ENCODE assay signal across 13 cellular contexts in the genomic region with DNA sequence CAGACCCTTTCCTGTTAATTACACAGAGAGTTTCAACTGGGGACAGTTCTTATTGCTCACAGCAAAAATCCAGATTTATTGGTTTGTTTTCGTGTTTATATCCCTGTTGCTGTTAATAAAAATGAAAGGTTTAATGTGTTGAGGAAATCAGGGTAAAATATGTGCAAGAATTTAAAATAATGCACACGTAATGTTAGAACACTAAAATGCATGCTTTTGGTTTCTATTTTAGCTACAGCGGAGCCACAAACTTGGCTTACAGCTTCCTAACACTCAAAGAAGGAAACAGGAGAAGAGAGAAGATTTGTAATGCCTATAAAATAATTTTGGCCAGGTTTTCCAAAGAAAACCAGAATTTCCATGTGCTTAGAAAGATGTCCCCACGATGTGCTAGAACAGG.
A peak's percentile ranks its signal among the peaks of the same experiment; 100 is the strongest.
DNase-seq lines count a peak whose midpoint lies in the region; ATAC-seq and TF ChIP-seq lines count a peak whose summit lies in the region.
"Had no signal": no experiment of that assay in that cellular context is flagged by ENCODE, and none has a peak within 500 bp of the region (broad histone marks: within the 10 kb centered on the region; RNA-seq: fewer than 3 reads in every experiment).

No MANE protein-coding gene starts in this region.

- ATAC-seq in left lung (peak; percentile 38), upper lobe of left lung (ENCODE audit: low FRiP score in 2 of 2) (peak in 1 of 2 donors; percentile 44), GM21529 (IDR thresholded peaks at IDR 0.05; ENCODE audit: unreplicated experiment) (no peak)
- ATAC-seq: foreskin keratinocyte had no signal

- H3K27ac ChIP-seq in left lung (peak overlapping the region; percentile 15 to 85), upper lobe of left lung (peak overlapping the region; percentile 40 to 74 (median 71))
- H3K27ac ChIP-seq: foreskin keratinocyte, VCaP had no signal

- peaks cover 8% of the 10 kb centered on the region for H3K27me3 Mint-ChIP-seq in activated naive CD4-positive, alpha-beta T cell treated with anti-CD3 and anti-CD28 coated beads, Interleukin-2, amount 50 U/mL, for 24 hours
- peaks cover 11% of the 10 kb centered on the region for H3K27me3 Mint-ChIP-seq in activated CD4-positive, alpha-beta memory T cell treated with anti-CD3 and anti-CD28 coated beads for 36 hours

- no peak for TF ChIP-seq EP300 in upper lobe of left lung (IDR thresholded peaks at IDR 0.05)

- peak overlapping the region; percentile 66 for H3K4me3 Mint-ChIP-seq in activated naive CD4-positive, alpha-beta T cell treated with anti-CD3 and anti-CD28 coated beads, Interleukin-2, amount 50 U/mL, for 24 hours
- peak overlapping the region; percentile 48 for H3K4me3 Mint-ChIP-seq in activated CD4-positive, alpha-beta memory T cell treated with anti-CD3 and anti-CD28 coated beads for 36 hours
- H3K4me3 Mint-ChIP-seq: brain had no signal

- intact Hi-C loops in activated CD4-positive, alpha-beta memory T cell treated with anti-CD3 and anti-CD28 coated beads for 36 hours (cut with micrococcal nuclease): loop anchor here (1.0 to 2.0 kb wide), 2 partner anchors 9 to 99 kb away; no protein-coding TSS in a partner anchor
- intact Hi-C loops in left lung (cut with DNase I): no loop called here

- H3K36me3 ChIP-seq in left lung (no peaks in the 10 kb centered on the region), upper lobe of left lung (no peaks in the 10 kb centered on the region)
- H3K36me3 ChIP-seq: stomach had no signal

- peaks cover 0 to 22% of the 10 kb centered on the region in 2 donors for H3K4me1 ChIP-seq in left lung
- H3K4me1 ChIP-seq in upper lobe of left lung: no peaks in the 10 kb centered on the region
- H3K4me1 ChIP-seq: stomach had no signal

- H3K9me3 ChIP-seq in left lung (no peaks in the 10 kb centered on the region), upper lobe of left lung (no peaks in the 10 kb centered on the region)
- H3K9me3 ChIP-seq: stomach had no signal

- CTCF ChIA-PET in activated CD4-positive, alpha-beta memory T cell treated with anti-CD3 and anti-CD28 coated beads for 36 hours (lab: Charles Lee): interaction anchor here (0.7 to 1.7 kb wide), 6 partner anchors 9 to 145 kb away, joined by 3 to 8 read pairs (median 6); partner anchors contain the start of gene CASR

- WGBS in upper lobe of left lung, 2 donors: 38 to 44% methylated on average over 4 of the region's 4 CpGs

- H3K36me3 Mint-ChIP-seq in activated naive CD4-positive, alpha-beta T cell treated with anti-CD3 and anti-CD28 coated beads, Interleukin-2, amount 50 U/mL, for 24 hours: no peaks in the 10 kb centered on the region
- H3K36me3 Mint-ChIP-seq in activated CD4-positive, alpha-beta memory T cell treated with anti-CD3 and anti-CD28 coated beads for 36 hours: no peaks in the 10 kb centered on the region
- H3K36me3 Mint-ChIP-seq: brain had no signal

- H3K4me1 Mint-ChIP-seq in activated naive CD4-positive, alpha-beta T cell treated with anti-CD3 and anti-CD28 coated beads, Interleukin-2, amount 50 U/mL, for 24 hours: peaks cover 6% of the 10 kb centered on the region
- H3K4me1 Mint-ChIP-seq in activated CD4-positive, alpha-beta memory T cell treated with anti-CD3 and anti-CD28 coated beads for 36 hours (ENCODE audit: low read depth): peaks cover 16% of the 10 kb centered on the region

- POLR2A ChIA-PET in activated CD4-positive, alpha-beta memory T cell treated with anti-CD3 and anti-CD28 coated beads for 36 hours (lab: Charles Lee): interaction anchor here (0.8 to 1.4 kb wide), 2 partner anchors 97 to 100 kb away, joined by 3 read pairs; no protein-coding TSS in a partner anchor

- no peak for TF ChIP-seq POLR2A in upper lobe of left lung (IDR thresholded peaks at IDR 0.05)

- no peak overlapping the region for H3K27ac Mint-ChIP-seq in activated naive CD4-positive, alpha-beta T cell treated with anti-CD3 and anti-CD28 coated beads, Interleukin-2, amount 50 U/mL, for 24 hours
- H3K27ac Mint-ChIP-seq in activated CD4-positive, alpha-beta memory T cell treated with anti-CD3 and anti-CD28 coated beads for 36 hours: peak overlapping the region; percentile 43
- H3K27ac Mint-ChIP-seq: brain had no signal

- DNase-seq in activated naive CD4-positive, alpha-beta T cell (lab: John Stamatoyannopoulos, UW): no peak
- DNase-seq in activated CD4-positive, alpha-beta memory T cell treated with anti-CD3 and anti-CD28 coated beads for 36 hours: no peak
- DNase-seq in left lung (no peak), upper lobe of left lung (no peak), dedifferentiated amniotic fluid mesenchymal stem cell (ENCODE audit: extremely low spot score) (no peak), DMS 273 treated with DMSO at 0.1 percent for 48 hours (lab: John Stamatoyannopoulos, UW) (no peak)
- DNase-seq: mesendoderm, stomach had no signal

- no peak for TF ChIP-seq CTCF in left lung (IDR thresholded peaks at IDR 0.05)
- no peak for TF ChIP-seq CTCF in upper lobe of left lung (IDR thresholded peaks at IDR 0.05)

- H3K27me3 ChIP-seq in left lung: no peaks in the 10 kb centered on the region
- no peaks in the 10 kb centered on the region for H3K27me3 ChIP-seq in upper lobe of left lung
- H3K27me3 ChIP-seq: stomach had no signal

- H3K4me3 ChIP-seq in left lung (peak overlapping the region in 1 of 2 donors; percentile 11), upper lobe of left lung (peak overlapping the region in 2 of 4 donors; percentile 5 to 23)
- H3K4me3 ChIP-seq: stomach had no signal

- no peaks in the 10 kb centered on the region for H3K9me3 Mint-ChIP-seq in activated naive CD4-positive, alpha-beta T cell treated with anti-CD3 and anti-CD28 coated beads, Interleukin-2, amount 50 U/mL, for 24 hours
- H3K9me3 Mint-ChIP-seq in activated CD4-positive, alpha-beta memory T cell treated with anti-CD3 and anti-CD28 coated beads for 36 hours: no peaks in the 10 kb centered on the region
- H3K9me3 Mint-ChIP-seq: brain had no signal
